In the genomic region with DNA sequence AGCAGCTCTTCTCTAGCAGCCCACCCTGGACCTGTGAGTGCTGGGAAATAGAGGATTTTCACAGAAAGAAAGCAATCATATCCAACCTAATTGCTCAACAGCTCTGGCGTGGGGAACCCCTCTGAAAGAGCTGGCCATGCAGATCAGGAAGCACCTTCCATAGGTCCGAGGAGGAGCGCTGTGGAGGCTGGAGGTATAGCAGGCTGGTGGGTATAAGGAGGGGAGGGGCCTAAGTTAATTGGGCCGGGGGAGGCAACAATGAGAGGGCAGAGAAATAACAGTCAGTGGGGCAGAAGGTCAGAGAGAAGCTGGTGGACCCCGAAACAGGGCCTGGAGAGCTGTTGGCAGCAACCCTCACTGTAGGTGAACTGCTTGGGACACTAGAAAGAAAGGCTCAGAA, we compare ENCODE assay signal across 16 cellular contexts. TPM values are rescaled to one million over a fixed set of nuclear protein-coding genes. Genes with fewer than 3 reads are reported as not detected.
DNase-seq lines count a peak whose midpoint lies in the region; ATAC-seq, FAIRE-seq and TF ChIP-seq lines count a peak whose summit lies in the region.
"Had no signal": no experiment of that assay in that cellular context is flagged by ENCODE, and none has a peak within 500 bp of the region (broad histone marks: within the 10 kb centered on the region; RNA-seq: fewer than 3 reads in every experiment).

No MANE protein-coding gene starts in this region.

- H3K27ac ChIP-seq in H9 (ENCODE audit: insufficient read length, low read depth, low read length) (no peak overlapping the region), K562 (ENCODE audit: extremely low read depth, low read depth, low read length) (no peak overlapping the region), colonic mucosa (no peak overlapping the region), substantia nigra (ENCODE audit: low read depth, low read length, poor library complexity, severe bottlenecking) (no peak overlapping the region)
- H3K27ac ChIP-seq: BLaER1 treated with 17β-estradiol and CSF1 and Interleukin-3, amounts not matched to agents 10 nM and 100 nM had no signal

- no peaks in the 10 kb centered on the region for H3K36me3 ChIP-seq in K562 (ENCODE audit: control insufficient read depth, insufficient read depth, low read length)
- H3K36me3 ChIP-seq in colonic mucosa, result no peaks in the 10 kb centered on the region
- H3K36me3 ChIP-seq: BLaER1 treated with 17β-estradiol and CSF1 and Interleukin-3, amounts not matched to agents 10 nM and 100 nM had no signal

- CTCF ChIA-PET in K562 (lab: Yijun Ruan, JAX; ENCODE audit: low intra/inter-chr PET ratio), result interaction anchor here (0.6 kb wide), 1 partner anchor 69 kb away, joined by 3 read pairs; no protein-coding TSS in a partner anchor

- H2AK5ac ChIP-seq in H9 (ENCODE audit: insufficient read length, low read length), result no peak overlapping the region

- H3K9me3 ChIP-seq in H9 (ENCODE audit: control insufficient read depth, low read depth, low read length) (no peaks in the 10 kb centered on the region), K562 (replicated peaks; ENCODE audit: control insufficient read depth, insufficient read depth, low read depth, low read length) (no peaks in the 10 kb centered on the region), colonic mucosa (no peaks in the 10 kb centered on the region)

- no peak overlapping the region for H2BK15ac ChIP-seq in H9 (ENCODE audit: low read depth, low read length)

- no peak overlapping the region for H2BK12ac ChIP-seq in H9 (ENCODE audit: insufficient read length, low read depth, low read length)

- H3K56ac ChIP-seq in H9 (ENCODE audit: insufficient read length, low read depth, low read length), result no peak overlapping the region

- TF ChIP-seq RAD21 in K562 (CRISPR knock-in tag; conservative IDR thresholded peaks at IDR 0.05 in 1 of 2, IDR thresholded peaks at IDR 0.05 in 1 of 2), result no peak

- no peak overlapping the region for H4K91ac ChIP-seq in H9 (ENCODE audit: insufficient read length, low read depth, low read length)

- no peak for TF ChIP-seq POLR2A in K562 (conservative IDR thresholded peaks at IDR 0.05)

- H3K14ac ChIP-seq in H9 (ENCODE audit: insufficient read depth, low read length), result no peak overlapping the region

- no peak overlapping the region for H2BK20ac ChIP-seq in H9 (ENCODE audit: low read depth, low read length, poor library complexity, severe bottlenecking)

- H3K4me3 ChIP-seq in K562 (no peak overlapping the region), colonic mucosa (no peak overlapping the region)
- H3K4me3 ChIP-seq: BLaER1 treated with 17β-estradiol and CSF1 and Interleukin-3, amounts not matched to agents 10 nM and 100 nM had no signal

- no peak overlapping the region for H3K27ac Mint-ChIP-seq in H9
- H3K27ac Mint-ChIP-seq: CD4-positive, alpha-beta memory T cell had no signal

- POLR2A ChIA-PET in K562 (lab: Yijun Ruan, JAX), result interaction anchor here (0.6 to 3.0 kb wide), 3 partner anchors 8 to 18 kb away, joined by 3 to 7 read pairs (median 3); no protein-coding TSS in a partner anchor

- H2AFZ ChIP-seq in H9 (ENCODE audit: low read length) (no peak overlapping the region), K562 (ENCODE audit: low read depth, low read length) (no peak overlapping the region)

- H3K79me2 ChIP-seq in H9 (ENCODE audit: insufficient read depth, low read length) (no peaks in the 10 kb centered on the region), K562 (ENCODE audit: control insufficient read depth, insufficient read depth, low read length) (no peaks in the 10 kb centered on the region)

- BruUV-seq in K562 (replicated peaks; lab: Mats Ljungman, UMichigan), result no TSS peak

- H3K27me3 Mint-ChIP-seq in H9 (ENCODE audit: low read depth), result peaks cover 6% of the 10 kb centered on the region

- TF ChIP-seq CTCF in H9 (conservative IDR thresholded peaks at IDR 0.05) (no peak), K562 (IDR thresholded peaks at IDR 0.05 in 2 of 3, conservative IDR thresholded peaks at IDR 0.05 in 1 of 3; ENCODE audit: insufficient read depth in 2 of 3, low read depth in 1 of 3, low read length in 3 of 3) (peak in 2 of 3 experiments; percentile 11 to 12; a peak in 1 of 6 replicates), colonic mucosa (IDR thresholded peaks at IDR 0.05) (no peak)

- no peak overlapping the region for H3K4me3 Mint-ChIP-seq in H9
- H3K4me3 Mint-ChIP-seq: CD4-positive, alpha-beta memory T cell had no signal

- FAIRE-seq in K562 (lab: Jason Lieb, UNC), result no peak
- FAIRE-seq: GM19239 had no signal

- peak; percentile 5 for DNase-seq in ELF-1 (ENCODE audit: low read depth, low spot score)
- peak; percentile 43 for DNase-seq in H9
- DNase-seq in K562 (ENCODE audit: extremely low read depth in 1 of 4, low spot score in 3 of 4), result peak; percentile 19 to 31 (median 26)
- peak; percentile 46 for DNase-seq in iPS-NIHi7 (ENCODE audit: extremely low spot score)
- DNase-seq in colonic mucosa, result no peak
- no peak for DNase-seq in substantia nigra (lab: John Stamatoyannopoulos, UW)
- DNase-seq in CD1c-positive myeloid dendritic cell (ENCODE audit: extremely low spot score), result no peak
- DNase-seq: ACHN; CD4-positive, alpha-beta memory T cell; DMS153; DMS79 treated with DMSO at 0.1 percent for 48 hours; EL; GDM1 had no signal

- no peak overlapping the region for H3K23ac ChIP-seq in H9 (ENCODE audit: insufficient read length, low read depth, low read length)

- no peak overlapping the region for H3K18ac ChIP-seq in H9 (ENCODE audit: insufficient read length, low read depth, low read length)

- H4K20me1 ChIP-seq in H9 (ENCODE audit: control insufficient read depth, insufficient read depth, insufficient read length) (no peaks in the 10 kb centered on the region), K562 (replicated peaks; ENCODE audit: control insufficient read depth, insufficient read depth, low read length) (no peaks in the 10 kb centered on the region)
- H4K20me1 ChIP-seq: BLaER1 treated with 17β-estradiol and CSF1 and Interleukin-3, amounts not matched to agents 10 nM and 100 nM had no signal

- no peak overlapping the region for H3T11ph ChIP-seq in H9 (ENCODE audit: low read length)

- H3K9me3 Mint-ChIP-seq in H9, result no peaks in the 10 kb centered on the region
- H3K9me3 Mint-ChIP-seq: CD4-positive, alpha-beta memory T cell had no signal

- H4K5ac ChIP-seq in H9 (ENCODE audit: insufficient read length, low read depth, low read length), result no peak overlapping the region

- intact Hi-C loops in K562 (cut with micrococcal nuclease), result no loop called here
- intact Hi-C loops in colonic mucosa (cut with DNase I), result no loop called here

- H3K9me1 ChIP-seq in K562 (ENCODE audit: control insufficient read depth, insufficient read depth, low read length), result no peaks in the 10 kb centered on the region

- peaks cover under 1 to 3% of the 10 kb centered on the region in 2 experiments; a peak in 3 of 4 replicates for H3K4me1 Mint-ChIP-seq in H9
- H3K4me1 Mint-ChIP-seq: CD4-positive, alpha-beta memory T cell had no signal

- in situ Hi-C loops in K562 (cut with MboI), result no loop called here

- no peaks in the 10 kb centered on the region for H3K36me3 Mint-ChIP-seq in H9 (ENCODE audit: insufficient read depth in 1 of 3, low read depth in 3 of 3)
- H3K36me3 Mint-ChIP-seq: CD4-positive, alpha-beta memory T cell had no signal

- H3K9ac ChIP-seq in H9 (ENCODE audit: extremely low read depth, insufficient read length, low read length) (no peak overlapping the region), K562 (ENCODE audit: insufficient read depth in 1 of 2, low read depth in 2 of 2, low read length in 2 of 2) (no peak overlapping the region), colonic mucosa (ENCODE audit: low read depth in 2 of 2, low read length in 2 of 2) (no peak overlapping the region)
- H3K9ac ChIP-seq: BLaER1 treated with 17β-estradiol and CSF1 and Interleukin-3, amounts not matched to agents 10 nM and 100 nM had no signal

- H4K8ac ChIP-seq in H9 (replicated peaks; ENCODE audit: insufficient read length, low read depth, low read length), result no peak overlapping the region

- no peaks in the 10 kb centered on the region for H3K23me2 ChIP-seq in H9 (ENCODE audit: insufficient read length, low read depth, low read length, poor library complexity, severe bottlenecking)

- TF ChIP-seq EP300 in K562 (IDR thresholded peaks at IDR 0.05; ENCODE audit: low read length), result no peak

- no peak overlapping the region for H2BK5ac ChIP-seq in H9 (ENCODE audit: insufficient read length, low read length)

- H3K4ac ChIP-seq in H9 (ENCODE audit: low read depth, low read length), result no peak overlapping the region

- H3K4me1 ChIP-seq in H9 (ENCODE audit: insufficient read depth, low read length), result no peaks in the 10 kb centered on the region
- H3K4me1 ChIP-seq in K562 (replicated peaks in 1 of 2; ENCODE audit: control insufficient read depth in 2 of 2, insufficient read depth in 2 of 2, low read length in 2 of 2), result no peaks in the 10 kb centered on the region
- H3K4me1 ChIP-seq in colonic mucosa, result no peaks in the 10 kb centered on the region
- H3K4me1 ChIP-seq: BLaER1 treated with 17β-estradiol and CSF1 and Interleukin-3, amounts not matched to agents 10 nM and 100 nM had no signal

- H3K79me1 ChIP-seq in H9 (ENCODE audit: insufficient read depth, low read depth, low read length, poor library complexity, severe bottlenecking), result no peaks in the 10 kb centered on the region

- no peak overlapping the region for H2BK120ac ChIP-seq in H9 (ENCODE audit: low read depth, low read length, poor library complexity, severe bottlenecking)

- H3K27me3 ChIP-seq in H9 (ENCODE audit: insufficient read depth, low read length), result no peaks in the 10 kb centered on the region
- H3K27me3 ChIP-seq in K562 (ENCODE audit: control insufficient read depth in 2 of 2, insufficient read depth in 2 of 2, low read length in 2 of 2), result peaks cover 40 to 53% of the 10 kb centered on the region in 2 experiments
- no peaks in the 10 kb centered on the region for H3K27me3 ChIP-seq in colonic mucosa
- H3K27me3 ChIP-seq: BLaER1 treated with 17β-estradiol and CSF1 and Interleukin-3, amounts not matched to agents 10 nM and 100 nM had no signal

- ATAC-seq in K562 (peak; percentile 93), HG03095 (IDR thresholded peaks at IDR 0.05; ENCODE audit: unreplicated experiment) (no peak)

- WGBS in H9 (ENCODE audit: extremely low coverage, insufficient read length, low lambda C conversion rate), result no CpG with 5 or more reads among the region's 5 CpGs
- 1% methylated on average over 5 of the region's 5 CpGs for WGBS in K562 (ENCODE audit: insufficient coverage, low coverage, missing lambda C conversion rate)

- H3K4me2 ChIP-seq in H9 (ENCODE audit: insufficient read depth, insufficient read length, low read length), result no peak overlapping the region
- H3K4me2 ChIP-seq in K562 (ENCODE audit: insufficient read depth, low read length), result no peak overlapping the region
- H3K4me2 ChIP-seq: BLaER1 treated with 17β-estradiol and CSF1 and Interleukin-3, amounts not matched to agents 10 nM and 100 nM had no signal

RNA-seq across cellular contexts. Expression of gene SNRNP48, which starts 40.8 kb away (rescaled TPM):
- 16.1 and 16.9 TPM in 2 replicates for total RNA-seq in H9 (2021)
- total RNA-seq in K562 (2011; cell fraction: chromatin; rRNA removed; ENCODE audit: low replicate concordance), result 15.6 and 54.4 TPM in 2 replicates
- total RNA-seq in K562 (2011; cell fraction: nucleolus; rRNA removed), result 8.3 and 10.7 TPM in 2 replicates
- 27.1 and 58.2 TPM in 2 replicates for total RNA-seq in K562 (2011; cell fraction: nucleoplasm; rRNA removed)
- 17.1 and 17.7 TPM in 2 replicates for total RNA-seq in K562 (2014; rRNA removed)
- 32.9 and 35.7 TPM in 2 replicates for total RNA-seq in K562 (2014; rRNA removed; fragmentation: Illumina TruSeq; extraction: Trizol)
- 26.9 and 31.1 TPM in 2 replicates for total RNA-seq in K562 (2015; rRNA removed; fragmentation: Illumina TruSeq; extraction: Trizol)
- total RNA-seq in K562 (2021), result 18.6 and 21.2 TPM in 2 replicates
- 22.3 and 22.8 TPM in 2 replicates for polyA plus RNA-seq in K562 (2011; rRNA removed)
- polyA plus RNA-seq in K562 (2011; cell fraction: cytosol; rRNA removed), result 3.9 and 11.2 TPM in 2 replicates
- 18.1 TPM in 2 replicates for polyA plus RNA-seq in K562 (2011; cell fraction: nucleus; rRNA removed)
- 18.1 and 19.1 TPM in 2 replicates for polyA plus RNA-seq in K562 (2012)
- polyA plus RNA-seq in K562 (2014; fragmentation: Illumina TruSeq; extraction: Trizol), result 20.6 and 28.1 TPM in 2 replicates
- 1 to 10 TPM; 6.2 to 8.7 TPM for polyA plus RNA-seq in K562 (2014; fragmentation: Nextera tagmentation; extraction: Ambion mirVana)
- 18.6 and 19.2 TPM in 2 replicates for polyA plus RNA-seq in K562 (2014; rRNA removed)
- 22.4 and 26.7 TPM in 2 replicates for polyA minus RNA-seq in K562 (2011; rRNA and poly(A)+ RNA removed)
- polyA minus RNA-seq in K562 (2011; cell fraction: cytosol; rRNA and poly(A)+ RNA removed), result 4.6 and 6.0 TPM in 2 replicates
- 17.8 and 30.8 TPM in 2 replicates for polyA minus RNA-seq in K562 (2011; cell fraction: nucleus; rRNA and poly(A)+ RNA removed)
- 10 to 100 TPM; 13.8 to 14.6 TPM for total RNA-seq in colonic mucosa

Comparison
In these comparisons a context has a peak if more than half of its experiments do, and no peak if none do; other contexts are left out.
1. DNase-seq: peak in ELF-1 (single experiment), H9 (single experiment), K562 (4 of 4) and iPS-NIHi7 (single experiment); none in colonic mucosa (single experiment), substantia nigra (0 of 49) and CD1c-positive myeloid dendritic cell (single experiment).
2. CTCF ChIP-seq: peak in K562 (2 of 3); none in H9 (single experiment) and colonic mucosa (single experiment).